8 cellular contexts compared by ENCODE assay signal in genomic region chr10:98446121-98446655, GRCh38. TPM values are rescaled to one million over a fixed set of nuclear protein-coding genes. Genes with fewer than 3 reads are reported as not detected.
A peak's percentile ranks its signal among the peaks of the same experiment; 100 is the strongest.
DNase-seq lines count a peak whose midpoint lies in the region; ATAC-seq and TF ChIP-seq lines count a peak whose summit lies in the region.

No MANE protein-coding gene starts in this region.

- ATAC-seq in DND-41 (ENCODE audit: insufficient read depth, low read depth) (peak; percentile 60), GM21526 (IDR thresholded peaks at IDR 0.05; ENCODE audit: low FRiP score, unreplicated experiment) (peak; percentile 46), naive B cell (ENCODE audit: low read depth in 2 of 2) (peak; percentile 16 to 17)

- H3K4me3 Mint-ChIP-seq in naive B cell = peak overlapping the region; percentile 85 to 98 (median 95)

- peak overlapping the region; percentile 70 to 99; a peak in 3 of 4 replicates for H3K4me3 ChIP-seq in DND-41 (ENCODE audit: low read depth in 1 of 2, low read length in 2 of 2)
- H3K4me3 ChIP-seq in HUES6 (ENCODE audit: low read depth, low read length) = peak overlapping the region; percentile 82
- peak overlapping the region; percentile 78 to 90 for H3K4me3 ChIP-seq in esophagus (ENCODE audit: low read depth in 1 of 2, low read length in 2 of 2)
- H3K4me3 ChIP-seq in thyroid gland (replicated peaks in 1 of 3) = peak overlapping the region; percentile 58 to 79 (median 77)

- no peak for TF ChIP-seq POLR2A in thyroid gland (IDR thresholded peaks at IDR 0.05)

- no peaks in the 10 kb centered on the region for H3K9me3 Mint-ChIP-seq in naive B cell

- WGBS in esophagus, 2 donors = 2 to 3% methylated on average over 28 of the region's 28 CpGs
- 17 to 21% methylated on average over 25 of the region's 28 CpGs for WGBS in thyroid gland, 2 donors

- H3K27ac ChIP-seq in DND-41 (ENCODE audit: low read length) = peak overlapping the region; percentile 93
- peak overlapping the region; percentile 72; the same call in 1 of the 2 replicates for H3K27ac ChIP-seq in HUES6 (ENCODE audit: low read depth, low read length)
- peak overlapping the region; percentile 86 for H3K27ac ChIP-seq in esophagus (ENCODE audit: low read depth in 2 of 2, low read length in 1 of 2)
- peak overlapping the region; percentile 74 to 89 (median 87) for H3K27ac ChIP-seq in thyroid gland

- H3K27me3 ChIP-seq in DND-41 (ENCODE audit: insufficient read depth, low read length, poor library complexity) (peaks cover 5% of the 10 kb centered on the region), HUES6 (ENCODE audit: control insufficient read depth, insufficient read depth, low read length) (no peaks in the 10 kb centered on the region), esophagus (ENCODE audit: control insufficient read depth in 1 of 2, insufficient read depth in 2 of 2, low read length in 2 of 2) (no peaks in the 10 kb centered on the region), thyroid gland (no peaks in the 10 kb centered on the region)

- DNase-seq in DND-41 (no peak), naive B cell (no peak), thyroid gland (peak; percentile 32 to 37), DMS153 (lab: John Stamatoyannopoulos, UW) (no peak)
- peak; percentile 44 to 46 for DNase-seq in activated CD4-positive, alpha-beta T cell treated with anti-CD3 and anti-CD28 coated beads, Interleukin-2, amount 50 U/mL, for 48 hours

- no peaks in the 10 kb centered on the region for H3K9me3 ChIP-seq in DND-41 (ENCODE audit: insufficient read depth, low read length, severe bottlenecking)
- no peaks in the 10 kb centered on the region for H3K9me3 ChIP-seq in HUES6 (ENCODE audit: control insufficient read depth, insufficient read depth, low read depth, low read length)
- no peaks in the 10 kb centered on the region for H3K9me3 ChIP-seq in esophagus (ENCODE audit: control insufficient read depth in 2 of 2, insufficient read depth in 1 of 2, low read depth in 1 of 2, low read length in 1 of 2)
- no peaks in the 10 kb centered on the region for H3K9me3 ChIP-seq in thyroid gland

- peaks cover 42% of the 10 kb centered on the region for H3K36me3 ChIP-seq in DND-41 (ENCODE audit: insufficient read depth, low read length)
- H3K36me3 ChIP-seq in HUES6 (ENCODE audit: control insufficient read depth, insufficient read depth, low read length) = peaks cover 42% of the 10 kb centered on the region
- H3K36me3 ChIP-seq in esophagus (ENCODE audit: control insufficient read depth in 2 of 2, insufficient read depth in 2 of 2, low read length in 1 of 2) = peaks cover 2 to 19% of the 10 kb centered on the region in 2 donors
- H3K36me3 ChIP-seq in thyroid gland = peaks cover 5 to 7% of the 10 kb centered on the region in 2 donors

- peaks cover 32% of the 10 kb centered on the region for H3K4me1 ChIP-seq in DND-41 (ENCODE audit: insufficient read depth, low read length)
- no peaks in the 10 kb centered on the region; the same call in 1 of the 2 replicates for H3K4me1 ChIP-seq in HUES6 (ENCODE audit: control insufficient read depth, insufficient read depth, low read length)
- H3K4me1 ChIP-seq in esophagus (ENCODE audit: control insufficient read depth in 2 of 2, insufficient read depth in 2 of 2, low read length in 1 of 2) = peaks cover 0 to 2% of the 10 kb centered on the region in 2 donors
- H3K4me1 ChIP-seq in thyroid gland = peaks cover 7 to 18% of the 10 kb centered on the region in 2 donors

- H3K9ac ChIP-seq in DND-41 (ENCODE audit: low read depth, low read length) (peak overlapping the region; percentile 84), HUES6 (ENCODE audit: low read length) (peak overlapping the region; percentile 83)

- peak overlapping the region; percentile 85 for H3K4me2 ChIP-seq in DND-41 (ENCODE audit: insufficient read depth, low read length)

- peaks cover 46 to 58% (median 54%) of the 10 kb centered on the region in 3 donors for H3K4me1 Mint-ChIP-seq in naive B cell

- peaks cover 31% of the 10 kb centered on the region for H3K79me2 ChIP-seq in DND-41 (ENCODE audit: insufficient read depth, low read length)

- peak overlapping the region; percentile 100 for H2AFZ ChIP-seq in DND-41 (ENCODE audit: low read depth, low read length)

- no peak for TF ChIP-seq CTCF in DND-41 (IDR thresholded peaks at IDR 0.05; ENCODE audit: borderline replicate concordance, extremely low read depth, low read length, poor library complexity, severe bottlenecking)
- TF ChIP-seq CTCF in thyroid gland (IDR thresholded peaks at IDR 0.05) = no peak

- peaks cover 0 to 5% (median 0%) of the 10 kb centered on the region in 3 donors for H3K27me3 Mint-ChIP-seq in naive B cell

- intact Hi-C loops in thyroid gland (cut with DNase I) = no loop called here

- no peaks in the 10 kb centered on the region; the same call in 1 of the 2 replicates for H4K20me1 ChIP-seq in DND-41 (ENCODE audit: insufficient read depth, low read length)

- H3K27ac Mint-ChIP-seq in naive B cell = peak overlapping the region; percentile 95 to 99 (median 98)

- H3K36me3 Mint-ChIP-seq in naive B cell = peaks cover 9 to 30% of the 10 kb centered on the region in 2 donors

RNA-seq across cellular contexts. Expression of gene HPS1, which starts 0.5 kb away (rescaled TPM):
- polyA plus RNA-seq in esophagus (10 to 100 TPM; 20.4 to 24.6 TPM), naive B cell (ENCODE audit: low read depth in 6 of 6) (100 to 1,000 TPM in 5 of 6 donors, 10 to 100 TPM in 1; 98.0 to 134 (median 102) TPM)
- 10 to 100 TPM; 48.6 to 66.7 (median 60.5) TPM for total RNA-seq in thyroid gland

RNA-seq across cellular contexts. Expression of gene PYROXD2, which starts 31.2 kb away (rescaled TPM):
- 1 to 10 TPM; 1.2 to 3.9 TPM for polyA plus RNA-seq in esophagus
- polyA plus RNA-seq in naive B cell (ENCODE audit: low read depth in 6 of 6) = 1 to 10 TPM in 3 of 6 donors, under 1 TPM in 2, not detected in 1; 0.35 to 4.2 (median 1.6) TPM
- total RNA-seq in thyroid gland = 10 to 100 TPM in 3 of 4 donors, 1 to 10 TPM in 1; 9.9 to 20.1 (median 12.4) TPM

Comparison
In these comparisons a context has a peak if more than half of its experiments do, and no peak if none do; other contexts are left out.
1. DNase-seq: peak in activated CD4-positive, alpha-beta T cell treated with anti-CD3 and anti-CD28 coated beads, Interleukin-2, amount 50 U/mL, for 48 hours (2 of 2) and thyroid gland (2 of 2); none in DND-41 (single experiment), naive B cell (single experiment) and DMS153 (single experiment).
2. Peak in every context shown above with its lines, with median percentiles within 50 percentile points of each other: ATAC-seq, H3K27ac ChIP-seq and H3K4me3 ChIP-seq.